1 cellular context compared by ENCODE assay signal in genomic region chr17:78940708-78941107, GRCh38.
TF ChIP-seq lines count a peak whose summit lies in the region.

No MANE protein-coding gene starts in this region.

TF ChIP-seq in SK-N-SH, 30 proteins besides CTCF, POLR2A, EP300 and RAD21 (continued from another document):
- TF ChIP-seq USF1 (IDR thresholded peaks at IDR 0.05; ENCODE audit: borderline replicate concordance, low read depth) (no peak), TEAD4 (IDR thresholded peaks at IDR 0.05; ENCODE audit: borderline replicate concordance, insufficient read depth) (no peak), EZH2phosphoT487 (IDR thresholded peaks at IDR 0.05; ENCODE audit: borderline replicate concordance, low read depth) (no peak), ZBTB33 (IDR thresholded peaks at IDR 0.05; ENCODE audit: borderline replicate concordance, low read depth) (no peak), YY1 (IDR thresholded peaks at IDR 0.05; ENCODE audit: low read depth) (no peak), IRF3 (IDR thresholded peaks at IDR 0.05; ENCODE audit: low read depth, low read length) (no peak), ELF1 (IDR thresholded peaks at IDR 0.05) (no peak), FOSL2 (IDR thresholded peaks at IDR 0.05; ENCODE audit: borderline replicate concordance, low read depth) (no peak), USF2 (IDR thresholded peaks at IDR 0.05; ENCODE audit: borderline replicate concordance, low read depth, low read length) (no peak), RFX5 (IDR thresholded peaks at IDR 0.05; ENCODE audit: low read length) (no peak), SIN3A (IDR thresholded peaks at IDR 0.05; ENCODE audit: borderline replicate concordance, low read depth, low read length) (no peak), TAF1 (IDR thresholded peaks at IDR 0.05; ENCODE audit: borderline replicate concordance, low read depth, low read length) (no peak), GABPA (IDR thresholded peaks at IDR 0.05; ENCODE audit: low read depth) (no peak), CHD2 (IDR thresholded peaks at IDR 0.05; ENCODE audit: low read length, partially characterized antibody) (no peak), MXI1 (IDR thresholded peaks at IDR 0.05; ENCODE audit: low read depth, low read length) (no peak), MAX (IDR thresholded peaks at IDR 0.05; ENCODE audit: low read depth) (no peak), MEF2A (IDR thresholded peaks at IDR 0.05; ENCODE audit: borderline replicate concordance, low read depth) (no peak), FOXJ3 (CRISPR knock-in tag; IDR thresholded peaks at IDR 0.05) (no peak)
